ENCODE assay signal across 9 cellular contexts in the genomic region with DNA sequence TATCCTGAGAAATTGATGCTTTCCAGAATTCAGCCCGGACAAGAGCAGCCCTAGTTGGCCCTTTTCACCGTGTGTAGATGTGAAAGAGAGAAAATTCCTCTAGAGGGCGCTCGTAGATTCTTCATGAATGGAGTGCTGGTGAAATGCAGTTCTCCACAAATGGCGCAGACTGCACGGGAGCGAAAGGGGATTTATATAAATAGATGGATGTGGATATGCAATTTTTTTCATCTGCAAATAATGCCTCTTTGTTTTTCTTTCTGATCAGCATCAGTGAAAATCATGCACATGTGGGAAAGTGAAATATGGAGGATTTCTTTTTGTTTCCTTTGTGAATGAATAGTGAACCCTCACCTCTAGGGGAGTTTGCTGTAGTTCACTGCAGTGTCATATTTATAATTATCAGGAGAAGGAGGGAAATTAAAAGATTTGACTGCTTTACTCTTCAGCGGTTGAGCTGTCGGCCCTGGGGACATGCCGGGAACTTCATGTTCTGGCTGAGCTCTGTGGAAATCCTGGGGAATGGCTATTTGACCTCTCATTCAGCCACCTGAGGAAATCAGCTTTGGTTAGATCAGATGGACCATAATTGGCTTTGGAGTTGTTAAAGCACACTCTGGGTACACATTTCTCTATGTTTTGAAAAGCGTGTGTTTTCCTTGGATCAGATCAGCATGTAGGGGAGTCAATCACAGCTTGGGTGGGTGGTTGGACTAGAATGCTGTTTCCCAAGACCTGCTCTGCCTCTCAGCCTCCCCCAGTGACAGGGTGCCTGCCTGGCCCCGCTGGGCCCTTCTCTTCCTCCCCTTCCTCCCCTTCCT.
DNase-seq lines count a peak whose midpoint lies in the region; FAIRE-seq and TF ChIP-seq lines count a peak whose summit lies in the region.
"Had no signal": no experiment of that assay in that cellular context is flagged by ENCODE, and none has a peak within 500 bp of the region (broad histone marks: within the 10 kb centered on the region; RNA-seq: fewer than 3 reads in every experiment).

No MANE protein-coding gene starts in this region.

- peak; percentile 83 for TF ChIP-seq RAD21 in liver (IDR thresholded peaks at IDR 0.05)

- peak; percentile 20 for FAIRE-seq in RCC 7860 (lab: Jason Lieb, UNC)
- FAIRE-seq: TTC549 had no signal

- intact Hi-C loops in colonic mucosa (cut with DNase I) = loop anchor here (2.0 to 10.0 kb wide), 2 partner anchors 239 to 583 kb away; no protein-coding TSS in a partner anchor
- intact Hi-C loops in tibial artery (cut with DNase I; ENCODE audit: low total_unique reads) = loop anchor here (10.0 kb wide), 1 partner anchor 243 kb away; no protein-coding TSS in a partner anchor

- no peaks in the 10 kb centered on the region for H3K4me1 ChIP-seq in colonic mucosa
- no peaks in the 10 kb centered on the region for H3K4me1 ChIP-seq in liver (ENCODE audit: control insufficient read depth in 4 of 4, insufficient read depth in 4 of 4, low read length in 3 of 4)
- peaks cover 0 to 6% (median 0%) of the 10 kb centered on the region in 4 donors for H3K4me1 ChIP-seq in tibial artery

- H3K27ac ChIP-seq in colonic mucosa (no peak overlapping the region), liver (ENCODE audit: low read depth in 1 of 2, low read length in 2 of 2) (no peak overlapping the region), tibial artery (no peak overlapping the region)

- WGBS in liver = 29% methylated on average over 12 of the region's 12 CpGs

- H3K9ac ChIP-seq in colonic mucosa (ENCODE audit: low read depth in 2 of 2, low read length in 2 of 2) (no peak overlapping the region), liver (ENCODE audit: low read depth in 1 of 2, low read length in 2 of 2) (no peak overlapping the region)

- DNase-seq in AG09319 (ENCODE audit: extremely low read depth, low read depth) (peak; percentile 15), GM12865 (ENCODE audit: low read depth) (peak; percentile 81), HFF-Myc (ENCODE audit: extremely low read depth, low read depth) (peak; percentile 24), LNCaP clone FGC (ENCODE audit: low read depth) (no peak), RCC 7860 (ENCODE audit: low spot score) (peak; percentile 40), colonic mucosa (peak; percentile 59), tibial artery (peak in 1 of 2 donors; percentile 52)

- H3K4me3 ChIP-seq in GM12865 (ENCODE audit: low read depth, low read length) (no peak overlapping the region), HFF-Myc (replicated peaks; ENCODE audit: low read depth, low read length) (no peak overlapping the region), LNCaP clone FGC (ENCODE audit: low read depth, low read length) (no peak overlapping the region), colonic mucosa (no peak overlapping the region), liver (ENCODE audit: low read depth in 1 of 3, low read length in 3 of 3) (no peak overlapping the region), tibial artery (no peak overlapping the region)

- TF ChIP-seq CTCF in AG09319 (IDR thresholded peaks at IDR 0.05; ENCODE audit: low read depth, low read length) (peak; percentile 61), GM12865 (IDR thresholded peaks at IDR 0.05; ENCODE audit: insufficient read depth, low read depth, low read length, missing control alignments) (peak; percentile 62), HFF-Myc (IDR thresholded peaks at IDR 0.05; ENCODE audit: low read depth, low read length, missing control alignments) (peak; percentile 54), LNCaP clone FGC (IDR thresholded peaks at IDR 0.05; ENCODE audit: control insufficient read depth, extremely low read depth, insufficient read depth) (peak; percentile 72), colonic mucosa (IDR thresholded peaks at IDR 0.05) (peak; percentile 61), liver (IDR thresholded peaks at IDR 0.05; ENCODE audit: low read depth, low read length, missing input control) (peak; percentile 59), tibial artery (IDR thresholded peaks at IDR 0.05) (peak; percentile 54 to 56)

- H3K36me3 ChIP-seq in colonic mucosa (no peaks in the 10 kb centered on the region), liver (ENCODE audit: control insufficient read depth in 4 of 4, insufficient read depth in 3 of 4, low read depth in 1 of 4, low read length in 3 of 4) (no peaks in the 10 kb centered on the region), tibial artery (no peaks in the 10 kb centered on the region)

- H3K9me3 ChIP-seq in colonic mucosa (no peaks in the 10 kb centered on the region), liver (ENCODE audit: control insufficient read depth in 4 of 4, low read length in 3 of 4) (no peaks in the 10 kb centered on the region), tibial artery (no peaks in the 10 kb centered on the region)

- no peaks in the 10 kb centered on the region for H3K27me3 ChIP-seq in colonic mucosa
- H3K27me3 ChIP-seq in liver (ENCODE audit: control insufficient read depth in 4 of 4, insufficient read depth in 4 of 4, low read length in 3 of 4) = no peaks in the 10 kb centered on the region
- H3K27me3 ChIP-seq in tibial artery = no peaks in the 10 kb centered on the region

TF ChIP-seq in liver, 16 proteins besides CTCF, POLR2A, EP300 and RAD21:
- TF ChIP-seq, protein P1, sequence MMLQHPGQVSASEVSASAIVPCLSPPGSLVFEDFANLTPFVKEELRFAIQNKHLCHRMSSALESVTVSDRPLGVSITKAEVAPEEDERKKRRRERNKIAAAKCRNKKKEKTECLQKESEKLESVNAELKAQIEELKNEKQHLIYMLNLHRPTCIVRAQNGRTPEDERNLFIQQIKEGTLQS (IDR thresholded peaks at IDR 0.05) = no peak
- TF ChIP-seq JUND (IDR thresholded peaks at IDR 0.05) (no peak), GABPA (IDR thresholded peaks at IDR 0.05 in 1 of 2, conservative IDR thresholded peaks at IDR 0.05 in 1 of 2) (no peak), NR2F2 (IDR thresholded peaks at IDR 0.05) (no peak), HNF4A (conservative IDR thresholded peaks at IDR 0.05) (no peak), EGR1 (IDR thresholded peaks at IDR 0.05; ENCODE audit: low read depth in 2 of 2) (no peak), SP1 (IDR thresholded peaks at IDR 0.05) (no peak), FOXA2 (IDR thresholded peaks at IDR 0.05) (no peak), TAF1 (conservative IDR thresholded peaks at IDR 0.05) (no peak), FOXA1 (IDR thresholded peaks at IDR 0.05) (no peak), HNF4G (IDR thresholded peaks at IDR 0.05) (no peak), RXRA (IDR thresholded peaks at IDR 0.05) (no peak), YY1 (IDR thresholded peaks at IDR 0.05) (no peak)
- TF ChIP-seq, protein P2, sequence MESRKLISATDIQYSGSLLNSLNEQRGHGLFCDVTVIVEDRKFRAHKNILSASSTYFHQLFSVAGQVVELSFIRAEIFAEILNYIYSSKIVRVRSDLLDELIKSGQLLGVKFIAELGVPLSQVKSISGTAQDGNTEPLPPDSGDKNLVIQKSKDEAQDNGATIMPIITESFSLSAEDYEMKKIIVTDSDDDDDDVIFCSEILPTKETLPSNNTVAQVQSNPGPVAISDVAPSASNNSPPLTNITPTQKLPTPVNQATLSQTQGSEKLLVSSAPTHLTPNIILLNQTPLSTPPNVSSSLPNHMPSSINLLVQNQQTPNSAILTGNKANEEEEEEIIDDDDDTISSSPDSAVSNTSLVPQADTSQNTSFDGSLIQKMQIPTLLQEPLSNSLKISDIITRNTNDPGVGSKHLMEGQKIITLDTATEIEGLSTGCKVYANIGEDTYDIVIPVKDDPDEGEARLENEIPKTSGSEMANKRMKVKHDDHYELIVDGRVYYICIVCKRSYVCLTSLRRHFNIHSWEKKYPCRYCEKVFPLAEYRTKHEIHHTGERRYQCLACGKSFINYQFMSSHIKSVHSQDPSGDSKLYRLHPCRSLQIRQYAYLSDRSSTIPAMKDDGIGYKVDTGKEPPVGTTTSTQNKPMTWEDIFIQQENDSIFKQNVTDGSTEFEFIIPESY (IDR thresholded peaks at IDR 0.05) = no peak
- TF ChIP-seq, protein P3, sequence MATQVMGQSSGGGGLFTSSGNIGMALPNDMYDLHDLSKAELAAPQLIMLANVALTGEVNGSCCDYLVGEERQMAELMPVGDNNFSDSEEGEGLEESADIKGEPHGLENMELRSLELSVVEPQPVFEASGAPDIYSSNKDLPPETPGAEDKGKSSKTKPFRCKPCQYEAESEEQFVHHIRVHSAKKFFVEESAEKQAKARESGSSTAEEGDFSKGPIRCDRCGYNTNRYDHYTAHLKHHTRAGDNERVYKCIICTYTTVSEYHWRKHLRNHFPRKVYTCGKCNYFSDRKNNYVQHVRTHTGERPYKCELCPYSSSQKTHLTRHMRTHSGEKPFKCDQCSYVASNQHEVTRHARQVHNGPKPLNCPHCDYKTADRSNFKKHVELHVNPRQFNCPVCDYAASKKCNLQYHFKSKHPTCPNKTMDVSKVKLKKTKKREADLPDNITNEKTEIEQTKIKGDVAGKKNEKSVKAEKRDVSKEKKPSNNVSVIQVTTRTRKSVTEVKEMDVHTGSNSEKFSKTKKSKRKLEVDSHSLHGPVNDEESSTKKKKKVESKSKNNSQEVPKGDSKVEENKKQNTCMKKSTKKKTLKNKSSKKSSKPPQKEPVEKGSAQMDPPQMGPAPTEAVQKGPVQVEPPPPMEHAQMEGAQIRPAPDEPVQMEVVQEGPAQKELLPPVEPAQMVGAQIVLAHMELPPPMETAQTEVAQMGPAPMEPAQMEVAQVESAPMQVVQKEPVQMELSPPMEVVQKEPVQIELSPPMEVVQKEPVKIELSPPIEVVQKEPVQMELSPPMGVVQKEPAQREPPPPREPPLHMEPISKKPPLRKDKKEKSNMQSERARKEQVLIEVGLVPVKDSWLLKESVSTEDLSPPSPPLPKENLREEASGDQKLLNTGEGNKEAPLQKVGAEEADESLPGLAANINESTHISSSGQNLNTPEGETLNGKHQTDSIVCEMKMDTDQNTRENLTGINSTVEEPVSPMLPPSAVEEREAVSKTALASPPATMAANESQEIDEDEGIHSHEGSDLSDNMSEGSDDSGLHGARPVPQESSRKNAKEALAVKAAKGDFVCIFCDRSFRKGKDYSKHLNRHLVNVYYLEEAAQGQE (IDR thresholded peaks at IDR 0.05) = no peak
- TF ChIP-seq, protein P4, sequence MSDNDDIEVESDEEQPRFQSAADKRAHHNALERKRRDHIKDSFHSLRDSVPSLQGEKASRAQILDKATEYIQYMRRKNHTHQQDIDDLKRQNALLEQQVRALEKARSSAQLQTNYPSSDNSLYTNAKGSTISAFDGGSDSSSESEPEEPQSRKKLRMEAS (IDR thresholded peaks at IDR 0.05) = no peak
